ENCODE assay signal across 31 cellular contexts in the genomic region with DNA sequence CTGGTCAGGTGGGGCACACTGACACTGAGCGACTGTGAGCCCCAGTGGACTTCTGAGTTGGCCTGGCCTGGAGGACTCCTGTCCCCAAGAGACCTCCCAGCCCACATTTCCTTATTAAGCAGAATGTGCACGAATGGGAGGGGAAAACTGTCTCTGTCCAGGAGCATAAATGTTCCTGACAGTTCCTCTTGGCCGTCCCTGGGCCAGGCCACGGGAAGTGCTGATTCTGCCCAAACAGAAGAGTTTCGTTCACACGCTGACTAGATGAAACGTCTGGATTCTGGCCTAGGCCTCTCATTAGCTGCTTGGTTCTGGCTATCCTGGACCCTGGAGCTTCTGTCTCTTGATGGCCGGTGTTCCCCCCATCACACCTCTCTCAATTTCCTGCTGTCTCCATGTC.
"Had no signal": no experiment of that assay in that cellular context is flagged by ENCODE, and none has a peak within 500 bp of the region (broad histone marks: within the 10 kb centered on the region; RNA-seq: fewer than 3 reads in every experiment).

No MANE protein-coding gene starts in this region.

- H3K27ac Mint-ChIP-seq: activated B cell treated with CpG ODN at 0.5 μM for 24 hours; activated CD4-positive, alpha-beta memory T cell treated with anti-CD3 and anti-CD28 coated beads for 36 hours; activated CD8-positive, alpha-beta memory T cell treated with anti-CD3 and anti-CD28 coated beads, Interleukin-2, amount 10 ng/mL, durations not matched to agents 7 days and 5 days; activated CD8-positive, alpha-beta T cell treated with anti-CD3 and anti-CD28 coated beads, Interleukin-2, amount 10 ng/mL, durations not matched to agents 7 days and 5 days; activated naive CD4-positive, alpha-beta T cell treated with anti-CD3 and anti-CD28 coated beads, Interleukin-2, amount 10 ng/mL, durations not matched to agents 7 days and 5 days; activated naive CD8-positive, alpha-beta T cell treated with anti-CD3 and anti-CD28 coated beads, Interleukin-2, amount 10 ng/mL, durations not matched to agents 7 days and 5 days; activated T-helper 1 cell treated with anti-CD3 and anti-CD28 coated beads, Interleukin-12 subunit alpha, Interleukin-12 subunit beta, Interleukin-2, Interleukin-4 antibody, amounts not matched to agents 30 ng/mL and 10 ng/mL and 1 ng/mL, durations not matched to agents 14 hours and 24 hours and 36 hours; effector memory CD8-positive, alpha-beta T cell had no signal

- H3K4me3 ChIP-seq: ascending aorta, breast epithelium, cardiac muscle cell, esophagus muscularis mucosa, gastrocnemius medialis had no signal

- H3K27me3 ChIP-seq: ascending aorta, breast epithelium, cardiac muscle cell, esophagus muscularis mucosa, gastrocnemius medialis had no signal

- H3K4me3 Mint-ChIP-seq: activated B cell treated with CpG ODN at 0.5 μM for 24 hours; activated CD4-positive, alpha-beta memory T cell treated with anti-CD3 and anti-CD28 coated beads for 36 hours; activated CD8-positive, alpha-beta memory T cell treated with anti-CD3 and anti-CD28 coated beads, Interleukin-2, amount 10 ng/mL, durations not matched to agents 7 days and 5 days; activated CD8-positive, alpha-beta T cell treated with anti-CD3 and anti-CD28 coated beads, Interleukin-2, amount 10 ng/mL, durations not matched to agents 7 days and 5 days; activated naive CD4-positive, alpha-beta T cell treated with anti-CD3 and anti-CD28 coated beads, Interleukin-2, amount 10 ng/mL, durations not matched to agents 7 days and 5 days; activated naive CD8-positive, alpha-beta T cell treated with anti-CD3 and anti-CD28 coated beads, Interleukin-2, amount 10 ng/mL, durations not matched to agents 7 days and 5 days; activated T-helper 1 cell treated with anti-CD3 and anti-CD28 coated beads, Interleukin-12 subunit alpha, Interleukin-12 subunit beta, Interleukin-2, Interleukin-4 antibody, amounts not matched to agents 30 ng/mL and 10 ng/mL and 1 ng/mL, durations not matched to agents 14 hours and 24 hours and 36 hours; brain; effector memory CD8-positive, alpha-beta T cell had no signal

- ATAC-seq: activated CD4-positive, CD25-positive, alpha-beta regulatory T cell treated with anti-CD3 and anti-CD28 coated beads, Interleukin-2, amount 50 U/mL, for 24 hours; activated CD8-positive, alpha-beta memory T cell treated with anti-CD3 and anti-CD28 coated beads, Interleukin-2, amount 10 ng/mL, durations not matched to agents 7 days and 5 days; activated CD8-positive, alpha-beta T cell treated with anti-CD3 and anti-CD28 coated beads, Interleukin-2, amount 10 ng/mL, durations not matched to agents 7 days and 5 days; activated naive CD4-positive, alpha-beta T cell treated with anti-CD3 and anti-CD28 coated beads, Interleukin-2, amount 50 U/mL, for 72 hours; effector memory CD8-positive, alpha-beta T cell; foreskin keratinocyte; gastrocnemius medialis had no signal

- H3K4me1 Mint-ChIP-seq: activated B cell treated with CpG ODN at 0.5 μM for 24 hours; activated CD8-positive, alpha-beta memory T cell treated with anti-CD3 and anti-CD28 coated beads, Interleukin-2, amount 10 ng/mL, durations not matched to agents 7 days and 5 days had no signal

- H3K36me3 Mint-ChIP-seq: activated CD4-positive, alpha-beta memory T cell treated with anti-CD3 and anti-CD28 coated beads for 36 hours; activated CD8-positive, alpha-beta memory T cell treated with anti-CD3 and anti-CD28 coated beads, Interleukin-2, amount 10 ng/mL, durations not matched to agents 7 days and 5 days; activated naive CD4-positive, alpha-beta T cell treated with anti-CD3 and anti-CD28 coated beads, Interleukin-2, amount 10 ng/mL, durations not matched to agents 7 days and 5 days; activated naive CD4-positive, alpha-beta T cell treated with anti-CD3 and anti-CD28 coated beads, Interleukin-2, amount 50 U/mL, for 72 hours; activated naive CD8-positive, alpha-beta T cell treated with anti-CD3 and anti-CD28 coated beads, Interleukin-2, amount 10 ng/mL, durations not matched to agents 7 days and 5 days had no signal

- DNase-seq: activated B cell treated with CpG ODN at 0.5 μM for 24 hours; activated CD4-positive, alpha-beta memory T cell treated with anti-CD3 and anti-CD28 coated beads for 36 hours; activated CD4-positive, alpha-beta T cell treated with anti-CD3 and anti-CD28 coated beads for 48 hours; activated CD8-positive, alpha-beta memory T cell treated with anti-CD3 and anti-CD28 coated beads, Interleukin-2, amount 10 ng/mL, durations not matched to agents 7 days and 5 days; activated CD8-positive, alpha-beta memory T cell treated with anti-CD3 and anti-CD28 coated beads, Interleukin-2, amount 50 U/mL, for 4 hours; activated CD8-positive, alpha-beta T cell treated with anti-CD3 and anti-CD28 coated beads, Interleukin-2, amount 10 ng/mL, durations not matched to agents 7 days and 5 days; activated gamma-delta T cell; activated naive CD4-positive, alpha-beta T cell; activated naive CD4-positive, alpha-beta T cell treated with anti-CD3 and anti-CD28 coated beads, Interleukin-2, amount 10 ng/mL, durations not matched to agents 7 days and 5 days; activated naive CD8-positive, alpha-beta T cell treated with anti-CD3 and anti-CD28 coated beads, Interleukin-2, amount 10 ng/mL, durations not matched to agents 7 days and 5 days; activated T-cell treated with anti-CD3 and anti-CD28 coated beads, Interleukin-2, amount 50 U/mL, for 1 hour; activated T-cell treated with anti-CD3 and anti-CD28 coated beads, Interleukin-2, amount 50 U/mL, for 48 hours; central memory CD4-positive, alpha-beta T cell; cortex of kidney; dermis blood vessel endothelial cell; effector CD4-positive, alpha-beta T cell; effector memory CD8-positive, alpha-beta T cell; erythroblast; foreskin keratinocyte; glutamatergic neuron; T-helper 2 cell; WERI-Rb-1 had no signal

- H3K9me3 ChIP-seq: ascending aorta, breast epithelium, esophagus muscularis mucosa, gastrocnemius medialis had no signal

- H3K27me3 Mint-ChIP-seq: activated B cell treated with CpG ODN at 0.5 μM for 24 hours; activated CD4-positive, alpha-beta memory T cell treated with anti-CD3 and anti-CD28 coated beads for 36 hours; activated CD8-positive, alpha-beta memory T cell treated with anti-CD3 and anti-CD28 coated beads, Interleukin-2, amount 10 ng/mL, durations not matched to agents 7 days and 5 days; brain had no signal

- H3K9me3 Mint-ChIP-seq: activated B cell treated with CpG ODN at 0.5 μM for 24 hours; activated CD4-positive, alpha-beta memory T cell treated with anti-CD3 and anti-CD28 coated beads for 36 hours; activated naive CD4-positive, alpha-beta T cell treated with anti-CD3 and anti-CD28 coated beads, Interleukin-2, amount 10 ng/mL, durations not matched to agents 7 days and 5 days; activated naive CD4-positive, alpha-beta T cell treated with anti-CD3 and anti-CD28 coated beads, Interleukin-2, amount 50 U/mL, for 72 hours; activated naive CD8-positive, alpha-beta T cell treated with anti-CD3 and anti-CD28 coated beads, Interleukin-2, amount 10 ng/mL, durations not matched to agents 7 days and 5 days; activated T-helper 1 cell treated with anti-CD3 and anti-CD28 coated beads, Interleukin-12 subunit alpha, Interleukin-12 subunit beta, Interleukin-2, Interleukin-4 antibody, amounts not matched to agents 30 ng/mL and 10 ng/mL and 1 ng/mL, durations not matched to agents 14 hours and 24 hours and 36 hours; brain; effector memory CD8-positive, alpha-beta T cell had no signal

- H3K27ac ChIP-seq: ascending aorta, breast epithelium, cardiac muscle cell, esophagus muscularis mucosa, foreskin keratinocyte, gastrocnemius medialis, WERI-Rb-1 had no signal

- H3K4me1 ChIP-seq: breast epithelium, foreskin keratinocyte had no signal
